11 cellular contexts compared by ENCODE assay signal in genomic region chr14:105066285-105067071, GRCh38. TPM values are rescaled to one million over a fixed set of nuclear protein-coding genes. Genes with fewer than 3 reads are reported as not detected.
A peak's percentile ranks its signal among the peaks of the same experiment; 100 is the strongest.
DNase-seq lines count a peak whose midpoint lies in the region; ATAC-seq and TF ChIP-seq lines count a peak whose summit lies in the region.
"Had no signal": no experiment of that assay in that cellular context is flagged by ENCODE, and none has a peak within 500 bp of the region (broad histone marks: within the 10 kb centered on the region; RNA-seq: fewer than 3 reads in every experiment).

No MANE protein-coding gene starts in this region.

- H3K9me3 ChIP-seq in left ventricle myocardium inferior (replicated peaks) (no peaks in the 10 kb centered on the region), SJCRH30 (replicated peaks) (no peaks in the 10 kb centered on the region)

- no peak overlapping the region for H3K4me3 ChIP-seq in left ventricle myocardium inferior
- peak overlapping the region; percentile 7; the same call in 1 of the 2 replicates for H3K4me3 ChIP-seq in SJCRH30

- DNase-seq in left ventricle myocardium inferior (no peak), Right ventricle myocardium inferior (ENCODE audit: missing footprints) (no peak), SJCRH30 (peak; percentile 50 to 65), islet precursor cell (peak; percentile 50), putamen (ENCODE audit: low spot score) (no peak)
- DNase-seq: hippocampal formation had no signal

- H3K27ac ChIP-seq in left ventricle myocardium inferior (replicated peaks) (peak overlapping the region; percentile 92), SJCRH30 (peak overlapping the region; percentile 34)
- H3K27ac ChIP-seq: C4-2B had no signal

- H3K27me3 ChIP-seq in left ventricle myocardium inferior (ENCODE audit: low read depth) (peaks cover 35% of the 10 kb centered on the region), SJCRH30 (no peaks in the 10 kb centered on the region)

- H3K4me1 ChIP-seq in left ventricle myocardium inferior (peaks cover 59% of the 10 kb centered on the region), SJCRH30 (peaks cover 38% of the 10 kb centered on the region)

- no peak for TF ChIP-seq CTCF in left ventricle myocardium inferior (IDR thresholded peaks at IDR 0.05; ENCODE audit: borderline replicate concordance)

- intact Hi-C loops in left ventricle myocardium inferior (cut with micrococcal nuclease) (no loop called here), Right ventricle myocardium inferior (cut with DNase I) (no loop called here)

- no peak for ATAC-seq in Right ventricle myocardium inferior
- ATAC-seq in HG03135 (IDR thresholded peaks at IDR 0.05; ENCODE audit: unreplicated experiment) = no peak
- ATAC-seq in GM19324 (IDR thresholded peaks at IDR 0.05; ENCODE audit: low FRiP score, unreplicated experiment) = no peak
- ATAC-seq in GM18519 (IDR thresholded peaks at IDR 0.05; ENCODE audit: low FRiP score, unreplicated experiment) = no peak

- H3K36me3 ChIP-seq in left ventricle myocardium inferior (no peaks in the 10 kb centered on the region), SJCRH30 (no peaks in the 10 kb centered on the region)

RNA-seq across cellular contexts. Expression of gene GPR132, which starts 1.2 kb away (rescaled TPM):
- total RNA-seq in left ventricle myocardium inferior (1.0 TPM), Right ventricle myocardium inferior (0.89 TPM)
- total RNA-seq in SJCRH30 (2014; rRNA removed; shearing (Covaris generic)) = 0.40 and 0.63 TPM in 2 replicates
- total RNA-seq: NCI-H460 had no signal

RNA-seq across cellular contexts. Expression of gene CDCA4, which starts 45.6 kb away (rescaled TPM):
- total RNA-seq in left ventricle myocardium inferior = 2.0 TPM
- total RNA-seq in Right ventricle myocardium inferior = 3.1 TPM
- total RNA-seq in SJCRH30 (2014; rRNA removed; shearing (Covaris generic)) = 92.3 and 98.0 TPM in 2 replicates

Comparison
In these comparisons a context has a peak if more than half of its experiments do, and no peak if none do; other contexts are left out.
1. DNase-seq: peak in SJCRH30 (2 of 2) and islet precursor cell (single experiment); none in left ventricle myocardium inferior (single experiment), Right ventricle myocardium inferior (single experiment) and putamen (single experiment).
2. RNA of gene CDCA4, which starts 45.6 kb away (total RNA-seq): 92.3 to 98.0 TPM in SJCRH30; 3.1 TPM in Right ventricle myocardium inferior (single experiment) and 2.0 TPM in left ventricle myocardium inferior (single experiment); every median in the first group is over 10 times any median in the second.